Comparison of ENCODE assay signal across 1 cellular context in the genomic region with DNA sequence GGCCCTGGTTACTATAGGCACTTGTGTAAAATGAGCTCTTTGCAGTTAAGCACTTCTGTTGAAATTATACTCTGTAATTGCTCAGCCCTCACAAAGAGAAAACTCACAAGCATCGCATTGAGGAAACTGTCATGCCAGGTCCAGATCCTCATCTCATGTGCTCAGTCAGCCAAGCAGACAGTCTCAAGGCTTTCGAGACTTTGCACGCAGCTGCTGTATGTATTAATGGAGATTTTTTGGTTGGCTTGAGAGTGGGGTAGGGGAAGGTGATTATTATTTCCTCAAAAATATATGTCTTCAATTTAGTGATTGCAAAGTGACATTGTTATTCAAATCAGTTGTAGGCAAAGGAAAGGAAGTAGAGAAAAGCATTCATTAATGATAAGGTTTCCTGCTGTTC.
TF ChIP-seq lines count a peak whose summit lies in the region.

No MANE protein-coding gene starts in this region.

TF ChIP-seq in GM23338, 12 proteins besides CTCF, POLR2A, EP300 and RAD21 (continued from another document):
- TF ChIP-seq, protein P1, sequence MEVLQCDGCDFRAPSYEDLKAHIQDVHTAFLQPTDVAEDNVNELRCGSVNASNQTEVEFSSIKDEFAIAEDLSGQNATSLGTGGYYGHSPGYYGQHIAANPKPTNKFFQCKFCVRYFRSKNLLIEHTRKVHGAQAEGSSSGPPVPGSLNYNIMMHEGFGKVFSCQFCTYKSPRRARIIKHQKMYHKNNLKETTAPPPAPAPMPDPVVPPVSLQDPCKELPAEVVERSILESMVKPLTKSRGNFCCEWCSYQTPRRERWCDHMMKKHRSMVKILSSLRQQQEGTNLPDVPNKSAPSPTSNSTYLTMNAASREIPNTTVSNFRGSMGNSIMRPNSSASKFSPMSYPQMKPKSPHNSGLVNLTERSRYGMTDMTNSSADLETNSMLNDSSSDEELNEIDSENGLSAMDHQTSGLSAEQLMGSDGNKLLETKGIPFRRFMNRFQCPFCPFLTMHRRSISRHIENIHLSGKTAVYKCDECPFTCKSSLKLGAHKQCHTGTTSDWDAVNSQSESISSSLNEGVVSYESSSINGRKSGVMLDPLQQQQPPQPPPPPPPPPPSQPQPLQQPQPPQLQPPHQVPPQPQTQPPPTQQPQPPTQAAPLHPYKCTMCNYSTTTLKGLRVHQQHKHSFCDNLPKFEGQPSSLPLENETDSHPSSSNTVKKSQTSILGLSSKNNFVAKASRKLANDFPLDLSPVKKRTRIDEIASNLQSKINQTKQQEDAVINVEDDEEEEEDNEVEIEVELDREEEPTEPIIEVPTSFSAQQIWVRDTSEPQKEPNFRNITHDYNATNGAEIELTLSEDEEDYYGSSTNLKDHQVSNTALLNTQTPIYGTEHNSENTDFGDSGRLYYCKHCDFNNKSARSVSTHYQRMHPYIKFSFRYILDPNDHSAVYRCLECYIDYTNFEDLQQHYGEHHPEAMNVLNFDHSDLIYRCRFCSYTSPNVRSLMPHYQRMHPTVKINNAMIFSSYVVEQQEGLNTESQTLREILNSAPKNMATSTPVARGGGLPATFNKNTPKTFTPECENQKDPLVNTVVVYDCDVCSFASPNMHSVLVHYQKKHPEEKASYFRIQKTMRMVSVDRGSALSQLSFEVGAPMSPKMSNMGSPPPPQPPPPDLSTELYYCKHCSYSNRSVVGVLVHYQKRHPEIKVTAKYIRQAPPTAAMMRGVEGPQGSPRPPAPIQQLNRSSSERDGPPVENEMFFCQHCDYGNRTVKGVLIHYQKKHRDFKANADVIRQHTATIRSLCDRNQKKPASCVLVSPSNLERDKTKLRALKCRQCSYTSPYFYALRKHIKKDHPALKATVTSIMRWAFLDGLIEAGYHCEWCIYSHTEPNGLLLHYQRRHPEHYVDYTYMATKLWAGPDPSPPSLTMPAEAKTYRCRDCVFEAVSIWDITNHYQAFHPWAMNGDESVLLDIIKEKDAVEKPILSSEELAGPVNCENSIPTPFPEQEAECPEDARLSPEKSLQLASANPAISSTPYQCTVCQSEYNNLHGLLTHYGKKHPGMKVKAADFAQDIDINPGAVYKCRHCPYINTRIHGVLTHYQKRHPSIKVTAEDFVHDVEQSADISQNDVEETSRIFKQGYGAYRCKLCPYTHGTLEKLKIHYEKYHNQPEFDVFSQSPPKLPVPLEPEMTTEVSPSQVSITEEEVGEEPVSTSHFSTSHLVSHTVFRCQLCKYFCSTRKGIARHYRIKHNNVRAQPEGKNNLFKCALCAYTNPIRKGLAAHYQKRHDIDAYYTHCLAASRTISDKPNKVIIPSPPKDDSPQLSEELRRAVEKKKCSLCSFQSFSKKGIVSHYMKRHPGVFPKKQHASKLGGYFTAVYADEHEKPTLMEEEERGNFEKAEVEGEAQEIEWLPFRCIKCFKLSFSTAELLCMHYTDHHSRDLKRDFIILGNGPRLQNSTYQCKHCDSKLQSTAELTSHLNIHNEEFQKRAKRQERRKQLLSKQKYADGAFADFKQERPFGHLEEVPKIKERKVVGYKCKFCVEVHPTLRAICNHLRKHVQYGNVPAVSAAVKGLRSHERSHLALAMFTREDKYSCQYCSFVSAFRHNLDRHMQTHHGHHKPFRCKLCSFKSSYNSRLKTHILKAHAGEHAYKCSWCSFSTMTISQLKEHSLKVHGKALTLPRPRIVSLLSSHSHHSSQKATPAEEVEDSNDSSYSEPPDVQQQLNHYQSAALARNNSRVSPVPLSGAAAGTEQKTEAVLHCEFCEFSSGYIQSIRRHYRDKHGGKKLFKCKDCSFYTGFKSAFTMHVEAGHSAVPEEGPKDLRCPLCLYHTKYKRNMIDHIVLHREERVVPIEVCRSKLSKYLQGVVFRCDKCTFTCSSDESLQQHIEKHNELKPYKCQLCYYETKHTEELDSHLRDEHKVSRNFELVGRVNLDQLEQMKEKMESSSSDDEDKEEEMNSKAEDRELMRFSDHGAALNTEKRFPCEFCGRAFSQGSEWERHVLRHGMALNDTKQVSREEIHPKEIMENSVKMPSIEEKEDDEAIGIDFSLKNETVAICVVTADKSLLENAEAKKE (CRISPR knock-in tag; IDR thresholded peaks at IDR 0.05), result no peak
- TF ChIP-seq, protein P2, sequence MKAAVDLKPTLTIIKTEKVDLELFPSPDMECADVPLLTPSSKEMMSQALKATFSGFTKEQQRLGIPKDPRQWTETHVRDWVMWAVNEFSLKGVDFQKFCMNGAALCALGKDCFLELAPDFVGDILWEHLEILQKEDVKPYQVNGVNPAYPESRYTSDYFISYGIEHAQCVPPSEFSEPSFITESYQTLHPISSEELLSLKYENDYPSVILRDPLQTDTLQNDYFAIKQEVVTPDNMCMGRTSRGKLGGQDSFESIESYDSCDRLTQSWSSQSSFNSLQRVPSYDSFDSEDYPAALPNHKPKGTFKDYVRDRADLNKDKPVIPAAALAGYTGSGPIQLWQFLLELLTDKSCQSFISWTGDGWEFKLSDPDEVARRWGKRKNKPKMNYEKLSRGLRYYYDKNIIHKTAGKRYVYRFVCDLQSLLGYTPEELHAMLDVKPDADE (IDR thresholded peaks at IDR 0.05), result no peak
- TF ChIP-seq POLR2AphosphoS5 (IDR thresholded peaks at IDR 0.05; ENCODE audit: low read depth), result no peak
- TF ChIP-seq JUNB (IDR thresholded peaks at IDR 0.05; ENCODE audit: unreplicated experiment), result no peak
- TF ChIP-seq ZNF114 (CRISPR knock-in tag; IDR thresholded peaks at IDR 0.05), result no peak
- no peak for TF ChIP-seq NANOG (IDR thresholded peaks at IDR 0.05; ENCODE audit: borderline replicate concordance)
- TF ChIP-seq, protein P3, sequence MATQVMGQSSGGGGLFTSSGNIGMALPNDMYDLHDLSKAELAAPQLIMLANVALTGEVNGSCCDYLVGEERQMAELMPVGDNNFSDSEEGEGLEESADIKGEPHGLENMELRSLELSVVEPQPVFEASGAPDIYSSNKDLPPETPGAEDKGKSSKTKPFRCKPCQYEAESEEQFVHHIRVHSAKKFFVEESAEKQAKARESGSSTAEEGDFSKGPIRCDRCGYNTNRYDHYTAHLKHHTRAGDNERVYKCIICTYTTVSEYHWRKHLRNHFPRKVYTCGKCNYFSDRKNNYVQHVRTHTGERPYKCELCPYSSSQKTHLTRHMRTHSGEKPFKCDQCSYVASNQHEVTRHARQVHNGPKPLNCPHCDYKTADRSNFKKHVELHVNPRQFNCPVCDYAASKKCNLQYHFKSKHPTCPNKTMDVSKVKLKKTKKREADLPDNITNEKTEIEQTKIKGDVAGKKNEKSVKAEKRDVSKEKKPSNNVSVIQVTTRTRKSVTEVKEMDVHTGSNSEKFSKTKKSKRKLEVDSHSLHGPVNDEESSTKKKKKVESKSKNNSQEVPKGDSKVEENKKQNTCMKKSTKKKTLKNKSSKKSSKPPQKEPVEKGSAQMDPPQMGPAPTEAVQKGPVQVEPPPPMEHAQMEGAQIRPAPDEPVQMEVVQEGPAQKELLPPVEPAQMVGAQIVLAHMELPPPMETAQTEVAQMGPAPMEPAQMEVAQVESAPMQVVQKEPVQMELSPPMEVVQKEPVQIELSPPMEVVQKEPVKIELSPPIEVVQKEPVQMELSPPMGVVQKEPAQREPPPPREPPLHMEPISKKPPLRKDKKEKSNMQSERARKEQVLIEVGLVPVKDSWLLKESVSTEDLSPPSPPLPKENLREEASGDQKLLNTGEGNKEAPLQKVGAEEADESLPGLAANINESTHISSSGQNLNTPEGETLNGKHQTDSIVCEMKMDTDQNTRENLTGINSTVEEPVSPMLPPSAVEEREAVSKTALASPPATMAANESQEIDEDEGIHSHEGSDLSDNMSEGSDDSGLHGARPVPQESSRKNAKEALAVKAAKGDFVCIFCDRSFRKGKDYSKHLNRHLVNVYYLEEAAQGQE (IDR thresholded peaks at IDR 0.05; ENCODE audit: unreplicated experiment), result no peak
- no peak for TF ChIP-seq EZH2phosphoT487 (IDR thresholded peaks at IDR 0.05; ENCODE audit: unreplicated experiment)
- no peak for TF ChIP-seq CREB1 (CRISPR knock-in tag; IDR thresholded peaks at IDR 0.05; ENCODE audit: low read depth)
